Comparison of ENCODE assay signal across 1 cellular context in the genomic region with DNA sequence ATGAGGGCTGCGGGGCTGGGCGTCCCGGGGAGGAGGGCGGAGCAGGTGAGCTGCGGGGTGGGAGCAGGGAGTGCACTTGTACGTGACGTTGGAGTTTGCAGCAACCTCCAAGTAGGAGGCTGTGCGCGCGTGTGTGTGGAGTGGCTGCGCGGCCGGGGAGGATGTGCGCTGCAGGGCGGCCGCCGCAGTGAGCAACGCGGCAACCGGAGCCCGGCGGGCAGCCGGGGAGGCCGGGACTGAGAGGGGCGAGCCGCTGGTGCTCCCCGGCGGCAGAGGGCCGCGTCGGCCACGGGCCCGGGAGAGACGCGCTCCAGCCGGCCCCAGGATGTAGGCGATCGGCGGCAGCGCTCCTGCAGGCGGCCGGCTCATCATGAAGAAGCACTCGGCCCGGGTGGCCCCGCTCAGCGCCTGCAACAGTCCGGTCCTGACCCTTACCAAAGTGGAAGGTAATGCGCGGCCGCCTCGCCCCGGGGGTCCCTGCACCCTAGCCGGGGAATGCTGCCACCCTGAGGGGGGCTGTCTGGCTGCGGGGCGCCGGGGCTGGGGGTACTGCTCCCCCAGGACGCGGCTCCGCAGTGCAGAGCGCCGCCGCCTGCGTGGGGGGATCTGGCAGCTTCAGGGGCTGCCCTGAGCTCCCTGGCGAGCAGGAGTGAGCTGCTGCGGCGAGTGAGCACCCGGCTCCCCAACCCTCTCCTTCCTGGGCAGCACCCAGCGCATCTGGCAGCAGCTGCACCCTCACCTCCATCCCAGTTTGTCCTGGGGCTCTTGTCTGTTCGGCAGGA.
TF ChIP-seq lines count a peak whose summit lies in the region.

No MANE protein-coding gene starts in this region.

TF ChIP-seq in WTC11, 78 proteins besides CTCF, POLR2A, EP300 and RAD21 (continued from another document):
- TF ChIP-seq, protein P1, sequence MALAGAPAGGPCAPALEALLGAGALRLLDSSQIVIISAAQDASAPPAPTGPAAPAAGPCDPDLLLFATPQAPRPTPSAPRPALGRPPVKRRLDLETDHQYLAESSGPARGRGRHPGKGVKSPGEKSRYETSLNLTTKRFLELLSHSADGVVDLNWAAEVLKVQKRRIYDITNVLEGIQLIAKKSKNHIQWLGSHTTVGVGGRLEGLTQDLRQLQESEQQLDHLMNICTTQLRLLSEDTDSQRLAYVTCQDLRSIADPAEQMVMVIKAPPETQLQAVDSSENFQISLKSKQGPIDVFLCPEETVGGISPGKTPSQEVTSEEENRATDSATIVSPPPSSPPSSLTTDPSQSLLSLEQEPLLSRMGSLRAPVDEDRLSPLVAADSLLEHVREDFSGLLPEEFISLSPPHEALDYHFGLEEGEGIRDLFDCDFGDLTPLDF (CRISPR knock-in tag; IDR thresholded peaks at IDR 0.05): no peak
- TF ChIP-seq TEAD1 (CRISPR knock-in tag; IDR thresholded peaks at IDR 0.05) (no peak), ZNF396 (CRISPR knock-in tag; IDR thresholded peaks at IDR 0.05; ENCODE audit: borderline replicate concordance) (no peak), GRHL2 (CRISPR knock-in tag; IDR thresholded peaks at IDR 0.05; ENCODE audit: insufficient replicate concordance, severe bottlenecking) (no peak), ATF6 (CRISPR knock-in tag; IDR thresholded peaks at IDR 0.05) (no peak), ZNF671 (CRISPR knock-in tag; IDR thresholded peaks at IDR 0.05) (no peak), OVOL2 (CRISPR knock-in tag; IDR thresholded peaks at IDR 0.05; ENCODE audit: borderline replicate concordance) (no peak), GABPB1 (CRISPR knock-in tag; IDR thresholded peaks at IDR 0.05) (no peak), ZNF121 (CRISPR knock-in tag; IDR thresholded peaks at IDR 0.05) (no peak), FOXK1 (CRISPR knock-in tag; IDR thresholded peaks at IDR 0.05) (no peak; the same call in 1 of the 2 replicates), IRF1 (CRISPR knock-in tag; IDR thresholded peaks at IDR 0.05) (no peak), ZMAT4 (CRISPR knock-in tag; IDR thresholded peaks at IDR 0.05) (no peak), RELA (CRISPR knock-in tag; IDR thresholded peaks at IDR 0.05; ENCODE audit: borderline replicate concordance) (no peak), NR1H2 (CRISPR knock-in tag; IDR thresholded peaks at IDR 0.05) (no peak), NR2C2 (CRISPR knock-in tag; IDR thresholded peaks at IDR 0.05) (no peak), FOXP1 (CRISPR knock-in tag; IDR thresholded peaks at IDR 0.05; ENCODE audit: borderline replicate concordance) (peak; percentile 34), ZNF281 (CRISPR knock-in tag; IDR thresholded peaks at IDR 0.05) (no peak), HMGA2 (CRISPR knock-in tag; IDR thresholded peaks at IDR 0.05) (no peak)
- TF ChIP-seq, protein P2, sequence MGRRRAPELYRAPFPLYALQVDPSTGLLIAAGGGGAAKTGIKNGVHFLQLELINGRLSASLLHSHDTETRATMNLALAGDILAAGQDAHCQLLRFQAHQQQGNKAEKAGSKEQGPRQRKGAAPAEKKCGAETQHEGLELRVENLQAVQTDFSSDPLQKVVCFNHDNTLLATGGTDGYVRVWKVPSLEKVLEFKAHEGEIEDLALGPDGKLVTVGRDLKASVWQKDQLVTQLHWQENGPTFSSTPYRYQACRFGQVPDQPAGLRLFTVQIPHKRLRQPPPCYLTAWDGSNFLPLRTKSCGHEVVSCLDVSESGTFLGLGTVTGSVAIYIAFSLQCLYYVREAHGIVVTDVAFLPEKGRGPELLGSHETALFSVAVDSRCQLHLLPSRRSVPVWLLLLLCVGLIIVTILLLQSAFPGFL (CRISPR knock-in tag; IDR thresholded peaks at IDR 0.05; ENCODE audit: borderline replicate concordance): no peak
- TF ChIP-seq, protein P3, sequence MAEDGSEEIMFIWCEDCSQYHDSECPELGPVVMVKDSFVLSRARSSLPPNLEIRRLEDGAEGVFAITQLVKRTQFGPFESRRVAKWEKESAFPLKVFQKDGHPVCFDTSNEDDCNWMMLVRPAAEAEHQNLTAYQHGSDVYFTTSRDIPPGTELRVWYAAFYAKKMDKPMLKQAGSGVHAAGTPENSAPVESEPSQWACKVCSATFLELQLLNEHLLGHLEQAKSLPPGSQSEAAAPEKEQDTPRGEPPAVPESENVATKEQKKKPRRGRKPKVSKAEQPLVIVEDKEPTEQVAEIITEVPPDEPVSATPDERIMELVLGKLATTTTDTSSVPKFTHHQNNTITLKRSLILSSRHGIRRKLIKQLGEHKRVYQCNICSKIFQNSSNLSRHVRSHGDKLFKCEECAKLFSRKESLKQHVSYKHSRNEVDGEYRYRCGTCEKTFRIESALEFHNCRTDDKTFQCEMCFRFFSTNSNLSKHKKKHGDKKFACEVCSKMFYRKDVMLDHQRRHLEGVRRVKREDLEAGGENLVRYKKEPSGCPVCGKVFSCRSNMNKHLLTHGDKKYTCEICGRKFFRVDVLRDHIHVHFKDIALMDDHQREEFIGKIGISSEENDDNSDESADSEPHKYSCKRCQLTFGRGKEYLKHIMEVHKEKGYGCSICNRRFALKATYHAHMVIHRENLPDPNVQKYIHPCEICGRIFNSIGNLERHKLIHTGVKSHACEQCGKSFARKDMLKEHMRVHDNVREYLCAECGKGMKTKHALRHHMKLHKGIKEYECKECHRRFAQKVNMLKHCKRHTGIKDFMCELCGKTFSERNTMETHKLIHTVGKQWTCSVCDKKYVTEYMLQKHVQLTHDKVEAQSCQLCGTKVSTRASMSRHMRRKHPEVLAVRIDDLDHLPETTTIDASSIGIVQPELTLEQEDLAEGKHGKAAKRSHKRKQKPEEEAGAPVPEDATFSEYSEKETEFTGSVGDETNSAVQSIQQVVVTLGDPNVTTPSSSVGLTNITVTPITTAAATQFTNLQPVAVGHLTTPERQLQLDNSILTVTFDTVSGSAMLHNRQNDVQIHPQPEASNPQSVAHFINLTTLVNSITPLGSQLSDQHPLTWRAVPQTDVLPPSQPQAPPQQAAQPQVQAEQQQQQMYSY (CRISPR knock-in tag; IDR thresholded peaks at IDR 0.05): peak; percentile 54; the same call in 1 of the 2 replicates
